1 cellular context compared by ENCODE assay signal in the genomic region with DNA sequence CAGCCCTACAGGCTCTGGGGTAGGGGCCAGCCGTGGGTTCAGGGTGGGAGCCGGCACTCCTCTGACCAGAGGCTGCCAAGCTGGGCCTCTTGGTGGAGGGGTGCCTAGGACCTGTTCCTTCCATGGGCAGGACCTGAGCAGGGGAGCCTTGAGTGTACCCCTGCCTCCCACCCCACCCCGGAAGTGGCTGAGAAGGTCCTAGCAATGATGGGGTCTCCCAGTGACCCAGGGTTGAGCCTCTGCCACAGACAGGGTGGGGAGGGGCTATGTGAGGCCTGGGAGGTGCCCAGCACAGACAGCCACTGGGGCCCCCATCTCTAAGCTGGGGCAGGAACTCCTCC.
TF ChIP-seq lines count a peak whose summit lies in the region.

No MANE protein-coding gene starts in this region.

TF ChIP-seq in HepG2, 621 proteins besides CTCF, POLR2A, EP300 and RAD21:
- TF ChIP-seq ZNF737 (CRISPR knock-in tag; IDR thresholded peaks at IDR 0.05; ENCODE audit: borderline replicate concordance), result no peak
- TF ChIP-seq, protein P1, sequence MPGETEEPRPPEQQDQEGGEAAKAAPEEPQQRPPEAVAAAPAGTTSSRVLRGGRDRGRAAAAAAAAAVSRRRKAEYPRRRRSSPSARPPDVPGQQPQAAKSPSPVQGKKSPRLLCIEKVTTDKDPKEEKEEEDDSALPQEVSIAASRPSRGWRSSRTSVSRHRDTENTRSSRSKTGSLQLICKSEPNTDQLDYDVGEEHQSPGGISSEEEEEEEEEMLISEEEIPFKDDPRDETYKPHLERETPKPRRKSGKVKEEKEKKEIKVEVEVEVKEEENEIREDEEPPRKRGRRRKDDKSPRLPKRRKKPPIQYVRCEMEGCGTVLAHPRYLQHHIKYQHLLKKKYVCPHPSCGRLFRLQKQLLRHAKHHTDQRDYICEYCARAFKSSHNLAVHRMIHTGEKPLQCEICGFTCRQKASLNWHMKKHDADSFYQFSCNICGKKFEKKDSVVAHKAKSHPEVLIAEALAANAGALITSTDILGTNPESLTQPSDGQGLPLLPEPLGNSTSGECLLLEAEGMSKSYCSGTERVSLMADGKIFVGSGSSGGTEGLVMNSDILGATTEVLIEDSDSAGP (CRISPR knock-in tag; IDR thresholded peaks at IDR 0.05; ENCODE audit: borderline replicate concordance), result no peak
- no peak for TF ChIP-seq NFE2 (CRISPR knock-in tag; IDR thresholded peaks at IDR 0.05)
- no peak for TF ChIP-seq NBN (conservative IDR thresholded peaks at IDR 0.05)
- no peak for TF ChIP-seq ELF4 (CRISPR knock-in tag; IDR thresholded peaks at IDR 0.05; ENCODE audit: borderline replicate concordance)
- no peak for TF ChIP-seq ZNF782 (CRISPR knock-in tag; IDR thresholded peaks at IDR 0.05; ENCODE audit: borderline replicate concordance)
- TF ChIP-seq KLF11 (CRISPR knock-in tag; IDR thresholded peaks at IDR 0.05), result no peak
- TF ChIP-seq TBX3 (IDR thresholded peaks at IDR 0.05; ENCODE audit: borderline replicate concordance), result no peak
- TF ChIP-seq, protein P2, sequence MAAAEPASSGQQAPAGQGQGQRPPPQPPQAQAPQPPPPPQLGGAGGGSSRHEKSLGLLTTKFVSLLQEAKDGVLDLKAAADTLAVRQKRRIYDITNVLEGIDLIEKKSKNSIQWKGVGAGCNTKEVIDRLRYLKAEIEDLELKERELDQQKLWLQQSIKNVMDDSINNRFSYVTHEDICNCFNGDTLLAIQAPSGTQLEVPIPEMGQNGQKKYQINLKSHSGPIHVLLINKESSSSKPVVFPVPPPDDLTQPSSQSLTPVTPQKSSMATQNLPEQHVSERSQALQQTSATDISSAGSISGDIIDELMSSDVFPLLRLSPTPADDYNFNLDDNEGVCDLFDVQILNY (CRISPR knock-in tag; conservative IDR thresholded peaks at IDR 0.05), result no peak
- TF ChIP-seq, protein P3, sequence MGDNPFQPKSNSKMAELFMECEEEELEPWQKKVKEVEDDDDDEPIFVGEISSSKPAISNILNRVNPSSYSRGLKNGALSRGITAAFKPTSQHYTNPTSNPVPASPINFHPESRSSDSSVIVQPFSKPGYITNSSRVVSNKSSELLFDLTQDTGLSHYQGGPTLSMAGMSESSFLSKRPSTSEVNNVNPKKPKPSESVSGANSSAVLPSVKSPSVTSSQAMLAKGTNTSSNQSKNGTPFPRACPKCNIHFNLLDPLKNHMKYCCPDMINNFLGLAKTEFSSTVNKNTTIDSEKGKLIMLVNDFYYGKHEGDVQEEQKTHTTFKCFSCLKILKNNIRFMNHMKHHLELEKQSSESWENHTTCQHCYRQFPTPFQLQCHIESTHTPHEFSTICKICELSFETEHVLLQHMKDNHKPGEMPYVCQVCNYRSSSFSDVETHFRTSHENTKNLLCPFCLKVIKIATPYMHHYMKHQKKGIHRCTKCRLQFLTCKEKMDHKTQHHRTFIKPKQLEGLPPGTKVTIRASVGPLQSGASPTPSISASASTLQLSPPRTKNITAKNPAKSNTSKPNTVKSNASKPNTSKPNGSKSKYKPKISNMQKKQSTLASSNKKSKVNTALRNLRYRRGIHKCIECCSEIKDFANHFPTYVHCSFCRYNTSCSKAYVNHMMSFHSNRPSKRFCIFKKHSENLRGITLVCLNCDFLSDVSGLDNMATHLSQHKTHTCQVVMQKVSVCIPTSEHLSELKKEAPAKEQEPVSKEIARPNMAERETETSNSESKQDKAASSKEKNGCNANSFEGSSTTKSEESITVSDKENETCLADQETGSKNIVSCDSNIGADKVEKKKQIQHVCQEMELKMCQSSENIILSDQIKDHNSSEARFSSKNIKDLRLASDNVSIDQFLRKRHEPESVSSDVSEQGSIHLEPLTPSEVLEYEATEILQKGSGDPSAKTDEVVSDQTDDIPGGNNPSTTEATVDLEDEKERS (CRISPR knock-in tag; IDR thresholded peaks at IDR 0.05), result no peak
- TF ChIP-seq, protein P4, sequence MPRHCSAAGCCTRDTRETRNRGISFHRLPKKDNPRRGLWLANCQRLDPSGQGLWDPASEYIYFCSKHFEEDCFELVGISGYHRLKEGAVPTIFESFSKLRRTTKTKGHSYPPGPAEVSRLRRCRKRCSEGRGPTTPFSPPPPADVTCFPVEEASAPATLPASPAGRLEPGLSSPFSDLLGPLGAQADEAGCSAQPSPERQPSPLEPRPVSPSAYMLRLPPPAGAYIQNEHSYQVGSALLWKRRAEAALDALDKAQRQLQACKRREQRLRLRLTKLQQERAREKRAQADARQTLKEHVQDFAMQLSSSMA (CRISPR knock-in tag; IDR thresholded peaks at IDR 0.05), result no peak
- TF ChIP-seq NFATC3 (CRISPR knock-in tag; IDR thresholded peaks at IDR 0.05), result no peak
- TF ChIP-seq, protein P5, sequence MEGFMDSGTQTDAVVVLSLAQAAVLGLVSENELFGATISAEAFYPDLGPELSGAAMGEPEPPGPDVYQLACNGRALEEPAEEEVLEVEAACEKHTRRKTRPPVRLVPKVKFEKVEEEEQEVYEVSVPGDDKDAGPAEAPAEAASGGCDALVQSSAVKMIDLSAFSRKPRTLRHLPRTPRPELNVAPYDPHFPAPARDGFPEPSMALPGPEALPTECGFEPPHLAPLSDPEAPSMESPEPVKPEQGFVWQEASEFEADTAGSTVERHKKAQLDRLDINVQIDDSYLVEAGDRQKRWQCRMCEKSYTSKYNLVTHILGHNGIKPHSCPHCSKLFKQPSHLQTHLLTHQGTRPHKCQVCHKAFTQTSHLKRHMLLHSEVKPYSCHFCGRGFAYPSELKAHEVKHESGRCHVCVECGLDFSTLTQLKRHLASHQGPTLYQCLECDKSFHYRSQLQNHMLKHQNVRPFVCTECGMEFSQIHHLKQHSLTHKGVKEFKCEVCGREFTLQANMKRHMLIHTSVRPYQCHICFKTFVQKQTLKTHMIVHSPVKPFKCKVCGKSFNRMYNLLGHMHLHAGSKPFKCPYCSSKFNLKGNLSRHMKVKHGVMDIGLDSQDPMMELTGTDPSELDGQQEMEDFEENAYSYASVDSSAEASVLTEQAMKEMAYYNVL (CRISPR knock-in tag; IDR thresholded peaks at IDR 0.05; ENCODE audit: borderline replicate concordance), result no peak
- no peak for TF ChIP-seq ZNF3 (CRISPR knock-in tag; IDR thresholded peaks at IDR 0.05)
- no peak for TF ChIP-seq ZNF724P (CRISPR knock-in tag; IDR thresholded peaks at IDR 0.05; ENCODE audit: borderline replicate concordance)
